In genomic region chr1:61361971-61362370, GRCh38 we compare ENCODE assay signal across 22 cellular contexts.
"Had no signal": no experiment of that assay in that cellular context is flagged by ENCODE, and none has a peak within 500 bp of the region (broad histone marks: within the 10 kb centered on the region; RNA-seq: fewer than 3 reads in every experiment).

No MANE protein-coding gene starts in this region.

- H3K9me3 ChIP-seq: left lung, ovary, tibial artery, uterus had no signal

- H3K4me1 ChIP-seq: left lung, neural progenitor cell, uterus had no signal

- H3K9me3 Mint-ChIP-seq: activated B cell treated with CpG ODN at 0.5 μM for 24 hours; activated CD8-positive, alpha-beta T cell treated with anti-CD3 and anti-CD28 coated beads for 36 hours; activated naive CD8-positive, alpha-beta T cell treated with anti-CD3 and anti-CD28 coated beads, Interleukin-2, amount 10 ng/mL, durations not matched to agents 7 days and 5 days; activated T-cell treated with anti-CD3 and anti-CD28 coated beads, Interleukin-2, amount 50 U/mL, for 24 hours; activated T-helper 2 cell treated with anti-CD3 and anti-CD28 coated beads, Interferon-gamma antibody, Interleukin-2, Interleukin-4, amounts not matched to agents 10 μg/mL and 5 μg/mL and 100 μg/mL, durations not matched to agents 14 hours and 24 hours and 36 hours; neural progenitor cell had no signal

- DNase-seq: activated B cell treated with CpG ODN at 0.5 μM for 24 hours; activated CD4-positive, alpha-beta T cell treated with anti-CD3 and anti-CD28 coated beads for 4 hours; activated CD8-positive, alpha-beta T cell treated with anti-CD3 and anti-CD28 coated beads for 36 hours; activated naive CD4-positive, alpha-beta T cell treated with Interleukin-2 at 50 U/mL for 16 hours; activated naive CD8-positive, alpha-beta T cell treated with anti-CD3 and anti-CD28 coated beads, Interleukin-2, amount 10 ng/mL, durations not matched to agents 7 days and 5 days; activated T-cell treated with anti-CD3 and anti-CD28 coated beads, Interleukin-2, amount 50 U/mL, for 24 hours; amygdala; central memory CD4-positive, alpha-beta T cell; dorsolateral prefrontal cortex; foreskin fibroblast; kidney; left lung; mammary epithelial cell; ovary; stimulated activated naive CD4-positive, alpha-beta T cell; T-helper 1 cell; T-helper 9 cell; tibial artery; uterus had no signal

- H3K4me3 Mint-ChIP-seq: activated B cell treated with CpG ODN at 0.5 μM for 24 hours; activated CD8-positive, alpha-beta T cell treated with anti-CD3 and anti-CD28 coated beads for 36 hours; activated naive CD8-positive, alpha-beta T cell treated with anti-CD3 and anti-CD28 coated beads, Interleukin-2, amount 10 ng/mL, durations not matched to agents 7 days and 5 days; activated T-cell treated with anti-CD3 and anti-CD28 coated beads, Interleukin-2, amount 50 U/mL, for 24 hours; neural progenitor cell had no signal

- H3K27me3 Mint-ChIP-seq: activated B cell treated with CpG ODN at 0.5 μM for 24 hours; activated CD8-positive, alpha-beta T cell treated with anti-CD3 and anti-CD28 coated beads for 36 hours; activated naive CD8-positive, alpha-beta T cell treated with anti-CD3 and anti-CD28 coated beads, Interleukin-2, amount 10 ng/mL, durations not matched to agents 7 days and 5 days; activated T-cell treated with anti-CD3 and anti-CD28 coated beads, Interleukin-2, amount 50 U/mL, for 24 hours had no signal

- H3K27me3 ChIP-seq: dorsolateral prefrontal cortex, left lung, neural progenitor cell, ovary, tibial artery, uterus had no signal

- H3K4me3 ChIP-seq: left lung, neural progenitor cell, ovary, tibial artery, uterus had no signal

- H3K36me3 Mint-ChIP-seq: activated naive CD8-positive, alpha-beta T cell treated with anti-CD3 and anti-CD28 coated beads, Interleukin-2, amount 10 ng/mL, durations not matched to agents 7 days and 5 days had no signal

- H3K4me1 Mint-ChIP-seq: activated B cell treated with CpG ODN at 0.5 μM for 24 hours; activated naive CD8-positive, alpha-beta T cell treated with anti-CD3 and anti-CD28 coated beads, Interleukin-2, amount 10 ng/mL, durations not matched to agents 7 days and 5 days had no signal

- H3K27ac Mint-ChIP-seq: activated B cell treated with CpG ODN at 0.5 μM for 24 hours; activated CD8-positive, alpha-beta T cell treated with anti-CD3 and anti-CD28 coated beads for 36 hours; activated naive CD8-positive, alpha-beta T cell treated with anti-CD3 and anti-CD28 coated beads, Interleukin-2, amount 10 ng/mL, durations not matched to agents 7 days and 5 days; activated T-cell treated with anti-CD3 and anti-CD28 coated beads, Interleukin-2, amount 50 U/mL, for 24 hours; activated T-helper 2 cell treated with anti-CD3 and anti-CD28 coated beads, Interferon-gamma antibody, Interleukin-2, Interleukin-4, amounts not matched to agents 10 μg/mL and 5 μg/mL and 100 μg/mL, durations not matched to agents 14 hours and 24 hours and 36 hours had no signal

- H3K27ac ChIP-seq: epithelial cell of prostate, left lung, neural progenitor cell, ovary, tibial artery had no signal

- H3K36me3 ChIP-seq: neural progenitor cell, ovary, uterus had no signal
